8 cellular contexts compared by ENCODE assay signal in the genomic region with DNA sequence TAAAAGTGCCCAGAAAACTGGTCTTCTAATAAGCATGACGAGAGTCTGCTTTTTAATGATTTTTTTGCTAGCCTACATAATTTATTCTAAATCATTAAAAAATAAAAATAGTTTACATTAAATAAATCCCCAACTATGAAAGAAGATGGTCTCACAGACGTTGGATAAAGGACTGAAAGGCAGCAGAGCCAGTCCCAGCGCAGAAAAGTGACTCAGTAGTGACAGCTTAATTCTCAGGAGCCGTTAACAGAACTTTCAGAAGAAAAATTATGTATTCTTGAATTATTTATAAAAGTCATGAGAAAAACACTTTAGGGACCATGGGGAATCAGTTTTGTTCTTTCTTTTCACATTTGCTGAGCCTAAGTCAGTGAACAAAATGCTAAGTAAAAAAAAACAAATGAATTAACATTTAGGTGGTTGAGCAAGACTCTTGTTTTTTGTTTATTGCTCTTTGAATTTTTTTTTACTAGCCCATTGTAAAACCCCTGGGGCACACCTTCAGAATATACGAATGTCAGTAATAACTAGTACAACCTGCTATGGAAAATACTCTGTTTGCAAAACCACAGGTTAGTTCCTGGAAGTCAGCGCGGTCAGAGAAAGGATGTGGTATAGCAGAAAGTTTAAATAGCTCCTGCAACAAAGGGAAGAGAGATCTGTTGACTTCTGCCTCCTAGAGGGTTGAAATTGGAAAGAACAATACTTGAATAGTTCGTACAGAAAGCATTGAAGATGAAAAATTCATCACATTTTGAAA. TPM values are rescaled to one million over a fixed set of nuclear protein-coding genes. Genes with fewer than 3 reads are reported as not detected.
DNase-seq lines count a peak whose midpoint lies in the region; ATAC-seq and TF ChIP-seq lines count a peak whose summit lies in the region.
"Had no signal": no experiment of that assay in that cellular context is flagged by ENCODE, and none has a peak within 500 bp of the region (broad histone marks: within the 10 kb centered on the region; RNA-seq: fewer than 3 reads in every experiment).

No MANE protein-coding gene starts in this region.

- TF ChIP-seq CTCF in brain microvascular endothelial cell (IDR thresholded peaks at IDR 0.05; ENCODE audit: low read depth, low read length, missing control alignments): no peak

- no peaks in the 10 kb centered on the region for H3K36me3 ChIP-seq in brain microvascular endothelial cell (replicated peaks)
- H3K36me3 ChIP-seq: SJCRH30 had no signal

- in situ Hi-C loops in brain microvascular endothelial cell (cut with HindIII; ENCODE audit: low pct_ligation_motif_present, low sequenced_read_pairs): no loop called here

- H3K27ac ChIP-seq in brain microvascular endothelial cell: no peak overlapping the region
- H3K27ac ChIP-seq: SJCRH30 had no signal

- H3K4me3 ChIP-seq in brain microvascular endothelial cell (ENCODE audit: low read depth, low read length): no peak overlapping the region
- H3K4me3 ChIP-seq: SJCRH30 had no signal

- H3K27me3 ChIP-seq in brain microvascular endothelial cell (replicated peaks): no peaks in the 10 kb centered on the region
- H3K27me3 ChIP-seq: SJCRH30 had no signal

- ATAC-seq in GM21423 (IDR thresholded peaks at IDR 0.05; ENCODE audit: unreplicated experiment): peak; percentile 95
- ATAC-seq in HG03565 (IDR thresholded peaks at IDR 0.05; ENCODE audit: unreplicated experiment): peak; percentile 81

- DNase-seq in activated CD8-positive, alpha-beta memory T cell treated with anti-CD3 and anti-CD28 coated beads for 4 hours (ENCODE audit: low read depth in 2 of 2): peak; percentile 31 to 49
- DNase-seq in renal cortical epithelial cell (ENCODE audit: low read depth): peak; percentile 71
- no peak for DNase-seq in D341Med (ENCODE audit: low spot score)
- no peak for DNase-seq in C1 segment of cervical spinal cord (lab: John Stamatoyannopoulos, UW)
- no peak for DNase-seq in brain microvascular endothelial cell

RNA-seq across cellular contexts. Expression of gene CCDC160, which starts 50.4 kb away (rescaled TPM):
- total RNA-seq in renal cortical epithelial cell: 3.0 TPM in 1 of 2 replicates, not detected in the other

Comparison
In these comparisons a context has a peak if more than half of its experiments do, and no peak if none do; other contexts are left out.
1. DNase-seq: peak in activated CD8-positive, alpha-beta memory T cell treated with anti-CD3 and anti-CD28 coated beads for 4 hours (2 of 2) and renal cortical epithelial cell (single experiment); none in D341Med (single experiment), C1 segment of cervical spinal cord (0 of 14) and brain microvascular endothelial cell (single experiment).